33 cellular contexts compared by ENCODE assay signal in genomic region chr19:40256511-40256910, GRCh38. TPM values are rescaled to one million over a fixed set of nuclear protein-coding genes. Genes with fewer than 3 reads are reported as not detected.
DNase-seq lines count a peak whose midpoint lies in the region; ATAC-seq and TF ChIP-seq lines count a peak whose summit lies in the region.
"Had no signal": no experiment of that assay in that cellular context is flagged by ENCODE, and none has a peak within 500 bp of the region (broad histone marks: within the 10 kb centered on the region; RNA-seq: fewer than 3 reads in every experiment).

No MANE protein-coding gene starts in this region.

- H3K27me3 Mint-ChIP-seq in stimulated activated naive CD8-positive, alpha-beta T cell treated with anti-CD3 and anti-CD28 coated beads, Interleukin-15, Interleukin-2, amounts not matched to agents 100 ng/mL and 50 ng/mL, for 24 hours = no peaks in the 10 kb centered on the region
- H3K27me3 Mint-ChIP-seq: activated naive CD4-positive, alpha-beta T cell treated with anti-CD3 and anti-CD28 coated beads, Interleukin-2, amount 50 U/mL, for 24 hours; CD4-positive, alpha-beta T cell had no signal

- intact Hi-C loops in left cardiac atrium (cut with DNase I) (no loop called here), psoas muscle (cut with DNase I) (no loop called here)

- H3K36me3 ChIP-seq in psoas muscle (ENCODE audit: insufficient read depth in 1 of 2, low read depth in 1 of 2) = peaks cover 0 to 49% of the 10 kb centered on the region in 2 donors

- no peak overlapping the region for H3K4me3 Mint-ChIP-seq in stimulated activated naive CD8-positive, alpha-beta T cell treated with anti-CD3 and anti-CD28 coated beads, Interleukin-15, Interleukin-2, amounts not matched to agents 100 ng/mL and 50 ng/mL, for 24 hours
- H3K4me3 Mint-ChIP-seq: activated CD8-positive, alpha-beta T cell treated with anti-CD3 and anti-CD28 coated beads, Interleukin-2, amount 10 ng/mL, durations not matched to agents 7 days and 5 days; activated naive CD4-positive, alpha-beta T cell treated with anti-CD3 and anti-CD28 coated beads, Interleukin-2, amount 50 U/mL, for 24 hours; brain; CD4-positive, alpha-beta T cell; immature natural killer cell had no signal

- H3K9me3 Mint-ChIP-seq in stimulated activated naive CD8-positive, alpha-beta T cell treated with anti-CD3 and anti-CD28 coated beads, Interleukin-15, Interleukin-2, amounts not matched to agents 100 ng/mL and 50 ng/mL, for 24 hours = no peaks in the 10 kb centered on the region
- H3K9me3 Mint-ChIP-seq: activated naive CD4-positive, alpha-beta T cell treated with anti-CD3 and anti-CD28 coated beads, Interleukin-2, amount 50 U/mL, for 24 hours; brain; CD4-positive, alpha-beta T cell; immature natural killer cell had no signal

- no peak for ATAC-seq in stimulated activated naive CD8-positive, alpha-beta T cell treated with anti-CD3 and anti-CD28 coated beads, Interleukin-15, Interleukin-2, amounts not matched to agents 100 U/mL and 50 U/mL, for 24 hours
- ATAC-seq in left cardiac atrium (peak; percentile 15 to 38), psoas muscle (peak; percentile 18 to 35 (median 26)), HG03460 (IDR thresholded peaks at IDR 0.05; ENCODE audit: unreplicated experiment) (no peak), HG02840 (IDR thresholded peaks at IDR 0.05; ENCODE audit: low FRiP score, unreplicated experiment) (no peak)
- ATAC-seq: activated CD8-positive, alpha-beta T cell treated with anti-CD3 and anti-CD28 coated beads, Interleukin-2, amount 10 ng/mL, durations not matched to agents 7 days and 5 days had no signal

- H3K36me3 Mint-ChIP-seq in stimulated activated naive CD8-positive, alpha-beta T cell treated with anti-CD3 and anti-CD28 coated beads, Interleukin-15, Interleukin-2, amounts not matched to agents 100 ng/mL and 50 ng/mL, for 24 hours (ENCODE audit: low read depth) = peaks cover 38% of the 10 kb centered on the region

- peak overlapping the region; percentile 36 for H3K27ac Mint-ChIP-seq in stimulated activated naive CD8-positive, alpha-beta T cell treated with anti-CD3 and anti-CD28 coated beads, Interleukin-15, Interleukin-2, amounts not matched to agents 100 ng/mL and 50 ng/mL, for 24 hours
- H3K27ac Mint-ChIP-seq: CD4-positive, alpha-beta T cell had no signal

- 68 to 91% (median 72%) methylated on average over 8 of the region's 8 CpGs for WGBS in psoas muscle, 3 donors

- peaks cover 30% of the 10 kb centered on the region for H3K4me1 Mint-ChIP-seq in stimulated activated naive CD8-positive, alpha-beta T cell treated with anti-CD3 and anti-CD28 coated beads, Interleukin-15, Interleukin-2, amounts not matched to agents 100 ng/mL and 50 ng/mL, for 24 hours (ENCODE audit: low read depth)

- TF ChIP-seq CTCF in psoas muscle (IDR thresholded peaks at IDR 0.05) = no peak

- no peak overlapping the region for H3K4me3 ChIP-seq in psoas muscle
- H3K4me3 ChIP-seq: pancreas, Peyer's patch, SJCRH30 had no signal

- peak overlapping the region; percentile 80 for H3K27ac ChIP-seq in psoas muscle
- H3K27ac ChIP-seq: KMS-11, pancreas, Peyer's patch, SJCRH30 had no signal

- H3K9me3 ChIP-seq in psoas muscle = no peaks in the 10 kb centered on the region
- H3K9me3 ChIP-seq: pancreas, Peyer's patch, SJCRH30 had no signal

- no peaks in the 10 kb centered on the region for H3K27me3 ChIP-seq in psoas muscle (ENCODE audit: insufficient read depth in 3 of 3, low read length in 2 of 3)
- H3K27me3 ChIP-seq: pancreas, Peyer's patch, SJCRH30 had no signal

- peaks cover 40% of the 10 kb centered on the region for H3K4me1 ChIP-seq in psoas muscle

- no peak for DNase-seq in stimulated activated naive CD8-positive, alpha-beta T cell treated with anti-CD3 and anti-CD28 coated beads, Interleukin-15, Interleukin-2, amounts not matched to agents 100 U/mL and 50 U/mL, for 24 hours
- DNase-seq in left cardiac atrium (no peak), psoas muscle (no peak), globus pallidus (ENCODE audit: low spot score) (no peak)
- DNase-seq: activated CD4-positive, alpha-beta T cell treated with anti-CD3 and anti-CD28 coated beads for 4 hours; activated CD8-positive, alpha-beta T cell treated with anti-CD3 and anti-CD28 coated beads, Interleukin-2, amount 10 ng/mL, durations not matched to agents 7 days and 5 days; AML-193; amniotic stem cell; CD4-positive, alpha-beta T cell; GOT3; immature natural killer cell; mesendoderm; MM.1S; NCI-H1105 treated with DMSO at 0.1 percent for 48 hours; NCI-H1930; NCI-H526; Peyer's patch; SJCRH30; stimulated activated CD4-positive, alpha-beta T cell treated with anti-CD3 and anti-CD28 coated beads, Interleukin-12 subunit alpha, Interleukin-12 subunit beta, amount 100 ng/mL, for 4 hours; stimulated activated CD4-positive, alpha-beta T cell treated with anti-CD3 and anti-CD28 coated beads, Interleukin-2, amount 100 ng/mL, for 48 hours; T-helper 9 cell had no signal

RNA-seq across cellular contexts. Expression of gene AKT2, which starts 28.6 kb away (rescaled TPM):
- total RNA-seq in left cardiac atrium (100 to 1,000 TPM; 110 to 119 TPM), psoas muscle (100 to 1,000 TPM; 135 to 194 (median 173) TPM)
- 100 to 1,000 TPM in 1 of 3 donors, 10 to 100 TPM in 2; 81.8 to 139 (median 98.0) TPM for polyA plus RNA-seq in psoas muscle

RNA-seq across cellular contexts. Expression of gene CCNP, which starts 30.0 kb away (rescaled TPM):
- total RNA-seq in left cardiac atrium = under 1 TPM; 0.15 to 0.31 TPM
- not detected for total RNA-seq in psoas muscle
- polyA plus RNA-seq in psoas muscle = under 1 TPM in 1 of 3 donors, not detected in 2; 0.04 TPM
- total RNA-seq: Daoy, glomerular endothelial cell, SJCRH30, ureter had no signal
- polyA plus RNA-seq: immature natural killer cell had no signal

RNA-seq across cellular contexts. Expression of gene TTC9B, which starts 38.3 kb away (rescaled TPM):
- total RNA-seq in left cardiac atrium (not detected), psoas muscle (not detected)
- polyA plus RNA-seq in psoas muscle = under 1 TPM in 1 of 3 donors, not detected in 2; 0.06 TPM
- total RNA-seq: A673; activated CD8-positive, alpha-beta T cell treated with anti-CD3 and anti-CD28 coated beads, Interleukin-2, amount 10 ng/mL, durations not matched to agents 7 days and 5 days; CD4-positive, alpha-beta T cell; Daoy; glomerular endothelial cell; pancreas; Peyer's patch; sciatic nerve; SJCRH30; ureter had no signal
- polyA plus RNA-seq: immature natural killer cell had no signal

Comparison
In these comparisons a context has a peak if more than half of its experiments do, and no peak if none do; other contexts are left out.
1. ATAC-seq: peak in left cardiac atrium (2 of 2) and psoas muscle (4 of 4); none in stimulated activated naive CD8-positive, alpha-beta T cell treated with anti-CD3 and anti-CD28 coated beads, Interleukin-15, Interleukin-2, amounts not matched to agents 100 U/mL and 50 U/mL, for 24 hours (single experiment), HG03460 (single experiment) and HG02840 (single experiment).